ENCODE assay signal across 1 cellular context in the genomic region with DNA sequence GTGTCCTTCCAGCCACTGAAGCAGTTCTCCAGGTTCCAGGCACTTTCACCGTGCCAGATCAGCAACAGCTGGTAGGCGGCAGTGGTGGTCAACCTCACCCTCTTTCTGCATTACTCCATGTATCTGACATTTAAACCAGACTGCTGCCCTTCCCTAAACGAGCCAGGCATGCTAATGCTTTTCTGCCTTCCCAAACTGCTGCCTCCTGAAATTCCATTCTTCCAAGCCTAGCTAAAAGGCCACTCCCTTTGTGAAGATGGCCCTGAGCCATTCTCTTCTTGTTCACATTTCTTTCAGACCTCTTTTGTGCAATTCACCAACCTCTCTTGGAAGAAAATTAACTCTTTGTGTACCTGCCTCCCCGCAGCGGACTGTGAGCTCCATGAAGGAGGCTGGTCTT.
TF ChIP-seq lines count a peak whose summit lies in the region.

No MANE protein-coding gene starts in this region.

TF ChIP-seq in GM23338, 12 proteins besides CTCF, POLR2A, EP300 and RAD21 (continued from another document):
- TF ChIP-seq, protein P1, sequence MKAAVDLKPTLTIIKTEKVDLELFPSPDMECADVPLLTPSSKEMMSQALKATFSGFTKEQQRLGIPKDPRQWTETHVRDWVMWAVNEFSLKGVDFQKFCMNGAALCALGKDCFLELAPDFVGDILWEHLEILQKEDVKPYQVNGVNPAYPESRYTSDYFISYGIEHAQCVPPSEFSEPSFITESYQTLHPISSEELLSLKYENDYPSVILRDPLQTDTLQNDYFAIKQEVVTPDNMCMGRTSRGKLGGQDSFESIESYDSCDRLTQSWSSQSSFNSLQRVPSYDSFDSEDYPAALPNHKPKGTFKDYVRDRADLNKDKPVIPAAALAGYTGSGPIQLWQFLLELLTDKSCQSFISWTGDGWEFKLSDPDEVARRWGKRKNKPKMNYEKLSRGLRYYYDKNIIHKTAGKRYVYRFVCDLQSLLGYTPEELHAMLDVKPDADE (IDR thresholded peaks at IDR 0.05), result no peak
- TF ChIP-seq, protein P2, sequence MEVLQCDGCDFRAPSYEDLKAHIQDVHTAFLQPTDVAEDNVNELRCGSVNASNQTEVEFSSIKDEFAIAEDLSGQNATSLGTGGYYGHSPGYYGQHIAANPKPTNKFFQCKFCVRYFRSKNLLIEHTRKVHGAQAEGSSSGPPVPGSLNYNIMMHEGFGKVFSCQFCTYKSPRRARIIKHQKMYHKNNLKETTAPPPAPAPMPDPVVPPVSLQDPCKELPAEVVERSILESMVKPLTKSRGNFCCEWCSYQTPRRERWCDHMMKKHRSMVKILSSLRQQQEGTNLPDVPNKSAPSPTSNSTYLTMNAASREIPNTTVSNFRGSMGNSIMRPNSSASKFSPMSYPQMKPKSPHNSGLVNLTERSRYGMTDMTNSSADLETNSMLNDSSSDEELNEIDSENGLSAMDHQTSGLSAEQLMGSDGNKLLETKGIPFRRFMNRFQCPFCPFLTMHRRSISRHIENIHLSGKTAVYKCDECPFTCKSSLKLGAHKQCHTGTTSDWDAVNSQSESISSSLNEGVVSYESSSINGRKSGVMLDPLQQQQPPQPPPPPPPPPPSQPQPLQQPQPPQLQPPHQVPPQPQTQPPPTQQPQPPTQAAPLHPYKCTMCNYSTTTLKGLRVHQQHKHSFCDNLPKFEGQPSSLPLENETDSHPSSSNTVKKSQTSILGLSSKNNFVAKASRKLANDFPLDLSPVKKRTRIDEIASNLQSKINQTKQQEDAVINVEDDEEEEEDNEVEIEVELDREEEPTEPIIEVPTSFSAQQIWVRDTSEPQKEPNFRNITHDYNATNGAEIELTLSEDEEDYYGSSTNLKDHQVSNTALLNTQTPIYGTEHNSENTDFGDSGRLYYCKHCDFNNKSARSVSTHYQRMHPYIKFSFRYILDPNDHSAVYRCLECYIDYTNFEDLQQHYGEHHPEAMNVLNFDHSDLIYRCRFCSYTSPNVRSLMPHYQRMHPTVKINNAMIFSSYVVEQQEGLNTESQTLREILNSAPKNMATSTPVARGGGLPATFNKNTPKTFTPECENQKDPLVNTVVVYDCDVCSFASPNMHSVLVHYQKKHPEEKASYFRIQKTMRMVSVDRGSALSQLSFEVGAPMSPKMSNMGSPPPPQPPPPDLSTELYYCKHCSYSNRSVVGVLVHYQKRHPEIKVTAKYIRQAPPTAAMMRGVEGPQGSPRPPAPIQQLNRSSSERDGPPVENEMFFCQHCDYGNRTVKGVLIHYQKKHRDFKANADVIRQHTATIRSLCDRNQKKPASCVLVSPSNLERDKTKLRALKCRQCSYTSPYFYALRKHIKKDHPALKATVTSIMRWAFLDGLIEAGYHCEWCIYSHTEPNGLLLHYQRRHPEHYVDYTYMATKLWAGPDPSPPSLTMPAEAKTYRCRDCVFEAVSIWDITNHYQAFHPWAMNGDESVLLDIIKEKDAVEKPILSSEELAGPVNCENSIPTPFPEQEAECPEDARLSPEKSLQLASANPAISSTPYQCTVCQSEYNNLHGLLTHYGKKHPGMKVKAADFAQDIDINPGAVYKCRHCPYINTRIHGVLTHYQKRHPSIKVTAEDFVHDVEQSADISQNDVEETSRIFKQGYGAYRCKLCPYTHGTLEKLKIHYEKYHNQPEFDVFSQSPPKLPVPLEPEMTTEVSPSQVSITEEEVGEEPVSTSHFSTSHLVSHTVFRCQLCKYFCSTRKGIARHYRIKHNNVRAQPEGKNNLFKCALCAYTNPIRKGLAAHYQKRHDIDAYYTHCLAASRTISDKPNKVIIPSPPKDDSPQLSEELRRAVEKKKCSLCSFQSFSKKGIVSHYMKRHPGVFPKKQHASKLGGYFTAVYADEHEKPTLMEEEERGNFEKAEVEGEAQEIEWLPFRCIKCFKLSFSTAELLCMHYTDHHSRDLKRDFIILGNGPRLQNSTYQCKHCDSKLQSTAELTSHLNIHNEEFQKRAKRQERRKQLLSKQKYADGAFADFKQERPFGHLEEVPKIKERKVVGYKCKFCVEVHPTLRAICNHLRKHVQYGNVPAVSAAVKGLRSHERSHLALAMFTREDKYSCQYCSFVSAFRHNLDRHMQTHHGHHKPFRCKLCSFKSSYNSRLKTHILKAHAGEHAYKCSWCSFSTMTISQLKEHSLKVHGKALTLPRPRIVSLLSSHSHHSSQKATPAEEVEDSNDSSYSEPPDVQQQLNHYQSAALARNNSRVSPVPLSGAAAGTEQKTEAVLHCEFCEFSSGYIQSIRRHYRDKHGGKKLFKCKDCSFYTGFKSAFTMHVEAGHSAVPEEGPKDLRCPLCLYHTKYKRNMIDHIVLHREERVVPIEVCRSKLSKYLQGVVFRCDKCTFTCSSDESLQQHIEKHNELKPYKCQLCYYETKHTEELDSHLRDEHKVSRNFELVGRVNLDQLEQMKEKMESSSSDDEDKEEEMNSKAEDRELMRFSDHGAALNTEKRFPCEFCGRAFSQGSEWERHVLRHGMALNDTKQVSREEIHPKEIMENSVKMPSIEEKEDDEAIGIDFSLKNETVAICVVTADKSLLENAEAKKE (CRISPR knock-in tag; IDR thresholded peaks at IDR 0.05), result no peak
- no peak for TF ChIP-seq ZNF114 (CRISPR knock-in tag; IDR thresholded peaks at IDR 0.05)
- TF ChIP-seq NANOG (IDR thresholded peaks at IDR 0.05; ENCODE audit: borderline replicate concordance), result no peak
- no peak for TF ChIP-seq STAT1 (IDR thresholded peaks at IDR 0.05; ENCODE audit: unreplicated experiment)
- TF ChIP-seq EZH2 (IDR thresholded peaks at IDR 0.05; ENCODE audit: low read depth, unreplicated experiment), result no peak
- no peak for TF ChIP-seq ZNF331 (CRISPR knock-in tag; IDR thresholded peaks at IDR 0.05; ENCODE audit: low read depth)
- no peak for TF ChIP-seq JUNB (IDR thresholded peaks at IDR 0.05; ENCODE audit: unreplicated experiment)
- TF ChIP-seq CREB1 (CRISPR knock-in tag; IDR thresholded peaks at IDR 0.05; ENCODE audit: low read depth), result no peak
- TF ChIP-seq EZH2phosphoT487 (IDR thresholded peaks at IDR 0.05; ENCODE audit: unreplicated experiment), result no peak
